In the genomic region with DNA sequence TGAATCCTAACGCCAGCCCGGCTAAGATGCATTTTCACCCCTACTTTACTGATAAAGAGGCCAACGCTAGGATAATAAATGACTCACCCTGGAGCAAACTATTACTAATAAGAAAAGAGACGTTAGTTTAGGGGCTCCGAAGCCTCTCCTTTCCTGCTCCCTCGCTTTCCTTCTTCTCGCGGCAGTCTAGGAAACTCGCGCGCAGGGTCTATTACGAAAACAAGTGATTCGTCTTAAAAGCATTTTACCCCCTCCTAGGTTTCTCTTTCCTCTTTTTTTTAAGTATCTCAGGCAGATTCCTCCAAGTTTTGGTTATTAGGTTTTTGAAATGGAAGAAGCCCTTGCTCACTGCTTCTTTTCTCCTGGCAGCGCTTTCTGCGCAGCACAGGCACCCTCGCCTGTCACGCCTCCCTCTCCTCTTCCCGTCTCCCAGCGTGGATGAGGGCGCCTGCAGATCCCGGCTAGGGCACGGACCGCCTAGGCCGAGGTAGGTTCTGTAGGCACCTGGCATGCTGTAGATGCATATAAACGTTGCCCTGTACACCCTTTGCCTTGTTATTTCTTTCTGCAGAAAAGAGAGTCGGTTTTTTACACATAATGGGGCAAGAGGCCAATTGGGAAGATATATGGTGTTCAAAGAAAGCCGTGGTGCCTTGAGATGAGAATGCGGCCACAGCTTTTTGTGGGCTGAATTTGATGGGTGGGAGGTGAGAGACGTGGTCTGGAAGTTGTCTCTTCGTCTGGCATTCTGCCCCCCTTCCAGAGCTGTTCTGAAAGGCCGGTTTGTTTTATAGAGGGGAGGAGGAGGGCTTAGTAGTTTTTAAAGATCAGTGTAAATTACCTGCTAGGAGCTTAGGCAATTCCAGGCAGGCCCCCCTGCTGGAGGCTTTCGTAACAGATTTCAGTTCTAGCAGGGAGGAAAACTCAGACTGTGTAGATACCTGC, we compare ENCODE assay signal across 8 cellular contexts. TPM values are rescaled to one million over a fixed set of nuclear protein-coding genes. Genes with fewer than 3 reads are reported as not detected.
DNase-seq lines count a peak whose midpoint lies in the region; TF ChIP-seq lines count a peak whose summit lies in the region.

No MANE protein-coding gene starts in this region.

- peak overlapping the region; percentile 72 for H3K27ac ChIP-seq in hepatocyte

- H4K20me1 ChIP-seq in hepatocyte (ENCODE audit: insufficient read depth, poor library complexity, severe bottlenecking), result no peaks in the 10 kb centered on the region

- in situ Hi-C loops in astrocyte of the spinal cord (cut with HindIII; ENCODE audit: low sequenced_read_pairs), result no loop called here

- H2AFZ ChIP-seq in hepatocyte, result peak overlapping the region; percentile 64

- H3K9me3 ChIP-seq in hepatocyte (ENCODE audit: low read depth), result no peaks in the 10 kb centered on the region

- WGBS in hepatocyte (ENCODE audit: low lambda C conversion rate, missing lambda C conversion rate), result 1% methylated on average over 32 of the region's 32 CpGs

- DNase-seq in DMS153 (lab: John Stamatoyannopoulos, UW) (peak; percentile 38), HCEC 1CT (peak; percentile 71), NCI-H510A treated with DMSO at 0.1 percent for 48 hours (lab: John Stamatoyannopoulos, UW) (peak; percentile 74), astrocyte of the spinal cord (ENCODE audit: low read depth, low spot score) (peak; percentile 72), hepatocyte (ENCODE audit: low spot score) (peak; percentile 60), retinal pigment epithelial cell (ENCODE audit: low read depth) (no peak), NCI-H2171 treated with DMSO at 0.1 percent for 48 hours (lab: John Stamatoyannopoulos, UW) (no peak), T1000 (lab: John Stamatoyannopoulos, UW) (no peak)

- TF ChIP-seq CTCF in astrocyte of the spinal cord (IDR thresholded peaks at IDR 0.05; ENCODE audit: low read depth, low read length) (peak; percentile 48), hepatocyte (IDR thresholded peaks at IDR 0.05; ENCODE audit: poor library complexity) (peak; percentile 30), retinal pigment epithelial cell (conservative IDR thresholded peaks at IDR 0.05; ENCODE audit: low read depth, low read length) (peak; percentile 61)

- no peaks in the 10 kb centered on the region for H3K36me3 ChIP-seq in hepatocyte (replicated peaks; ENCODE audit: insufficient read depth, low read depth)

- peaks cover 3% of the 10 kb centered on the region for H3K4me1 ChIP-seq in hepatocyte (ENCODE audit: insufficient read depth)

- H3K4me3 ChIP-seq in astrocyte of the spinal cord (ENCODE audit: low read depth, low read length), result peak overlapping the region; percentile 85
- peak overlapping the region; percentile 84 for H3K4me3 ChIP-seq in hepatocyte
- H3K4me3 ChIP-seq in retinal pigment epithelial cell (ENCODE audit: low read length), result peak overlapping the region; percentile 89

- H3K79me2 ChIP-seq in hepatocyte, result peaks cover 48% of the 10 kb centered on the region

- H3K9me2 ChIP-seq in hepatocyte (replicated peaks; ENCODE audit: insufficient read depth), result no peaks in the 10 kb centered on the region

- peak overlapping the region; percentile 85 for H3K4me2 ChIP-seq in hepatocyte

- H3K27me3 ChIP-seq in hepatocyte, result no peaks in the 10 kb centered on the region

RNA-seq across cellular contexts. Expression of gene GCNT1, which starts 1.0 kb away (rescaled TPM):
- 59.3 and 62.4 TPM in 2 replicates for total RNA-seq in hepatocyte
- polyA plus RNA-seq in hepatocyte, result 43.4 and 48.6 TPM in 2 replicates

Comparison
In these comparisons a context has a peak if more than half of its experiments do, and no peak if none do; other contexts are left out.
1. DNase-seq: peak in DMS153 (single experiment), HCEC 1CT (single experiment), NCI-H510A treated with DMSO at 0.1 percent for 48 hours (single experiment), astrocyte of the spinal cord (single experiment) and hepatocyte (single experiment); none in retinal pigment epithelial cell (single experiment), NCI-H2171 treated with DMSO at 0.1 percent for 48 hours (single experiment) and T1000 (single experiment).
2. Peak in every context shown above with its lines, with median percentiles within 50 percentile points of each other: H3K4me3 ChIP-seq and CTCF ChIP-seq.